9 cellular contexts compared by ENCODE assay signal in the genomic region with DNA sequence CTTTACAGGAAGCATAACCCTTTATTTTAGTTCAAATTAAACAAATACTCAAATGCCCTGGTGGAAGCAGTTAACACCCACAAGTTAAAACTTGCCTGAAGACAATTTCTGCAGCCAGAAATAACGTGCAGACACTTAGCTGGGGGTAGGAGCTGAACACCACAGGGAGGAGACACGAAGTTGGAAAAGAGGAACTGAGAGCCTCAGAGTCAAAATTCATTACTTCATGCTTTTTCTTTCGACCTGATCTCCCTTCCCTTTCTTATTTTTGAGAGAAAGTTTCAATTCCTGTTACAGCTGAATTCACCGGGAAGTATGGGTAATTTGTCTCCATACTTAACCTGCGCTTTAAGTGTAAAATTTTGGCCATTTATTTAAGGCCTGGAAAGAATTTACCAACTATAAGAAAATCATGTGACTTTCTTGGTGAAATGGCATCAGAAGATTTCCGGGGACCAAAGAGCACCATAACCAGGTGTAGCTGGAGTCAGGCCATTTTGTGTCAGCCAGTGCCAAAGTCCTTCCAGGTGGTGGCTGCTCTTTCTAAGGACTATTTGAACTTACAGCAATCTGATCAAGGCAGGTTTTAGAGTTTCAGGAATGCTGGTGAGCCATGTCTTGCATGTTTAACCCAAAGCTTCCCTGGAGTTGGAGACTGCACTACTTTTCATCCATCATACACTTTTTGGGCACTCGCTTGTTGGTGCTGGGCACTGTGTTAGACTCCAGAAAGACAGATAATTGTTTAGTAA. TPM values are rescaled to one million over a fixed set of nuclear protein-coding genes. Genes with fewer than 3 reads are reported as not detected.
A peak's percentile ranks its signal among the peaks of the same experiment; 100 is the strongest.
DNase-seq lines count a peak whose midpoint lies in the region; ATAC-seq and TF ChIP-seq lines count a peak whose summit lies in the region.
"Had no signal": no experiment of that assay in that cellular context is flagged by ENCODE, and none has a peak within 500 bp of the region (broad histone marks: within the 10 kb centered on the region; RNA-seq: fewer than 3 reads in every experiment).

No MANE protein-coding gene starts in this region.

- H3K79me2 ChIP-seq in H9 (ENCODE audit: insufficient read depth, low read length) = no peaks in the 10 kb centered on the region

- no peaks in the 10 kb centered on the region for H3K9me3 ChIP-seq in tibial nerve
- no peaks in the 10 kb centered on the region for H3K9me3 ChIP-seq in CD8-positive, alpha-beta memory T cell (ENCODE audit: low read length)
- H3K9me3 ChIP-seq in H9 (ENCODE audit: control insufficient read depth, low read depth, low read length) = no peaks in the 10 kb centered on the region

- no peak overlapping the region for H2BK12ac ChIP-seq in H9 (ENCODE audit: insufficient read length, low read depth, low read length)

- no peak overlapping the region for H3T11ph ChIP-seq in H9 (ENCODE audit: low read length)

- H3K36me3 ChIP-seq in tibial nerve = no peaks in the 10 kb centered on the region
- no peaks in the 10 kb centered on the region for H3K36me3 ChIP-seq in CD8-positive, alpha-beta memory T cell (ENCODE audit: insufficient read depth, low read length)

- no peak overlapping the region for H3K14ac ChIP-seq in H9 (ENCODE audit: insufficient read depth, low read length)

- TF ChIP-seq EP300 in tibial nerve (IDR thresholded peaks at IDR 0.05) = peak; percentile 31 to 64

- H3K4me3 Mint-ChIP-seq in CD8-positive, alpha-beta memory T cell = no peak overlapping the region
- no peak overlapping the region for H3K4me3 Mint-ChIP-seq in H9
- H3K4me3 Mint-ChIP-seq: activated naive CD8-positive, alpha-beta T cell had no signal

- peak; percentile 86 for ATAC-seq in GM21447 (IDR thresholded peaks at IDR 0.05; ENCODE audit: unreplicated experiment)
- peak; percentile 37 for ATAC-seq in HG03575 (IDR thresholded peaks at IDR 0.05; ENCODE audit: extremely low read depth, insufficient number of reproducible peaks, low FRiP score, unreplicated experiment)

- no peaks in the 10 kb centered on the region for H4K20me1 ChIP-seq in H9 (ENCODE audit: control insufficient read depth, insufficient read depth, insufficient read length)

- H3K56ac ChIP-seq in H9 (ENCODE audit: insufficient read length, low read depth, low read length) = no peak overlapping the region

- no peak overlapping the region for H4K5ac ChIP-seq in H9 (ENCODE audit: insufficient read length, low read depth, low read length)

- H2AFZ ChIP-seq in H9 (ENCODE audit: low read length) = no peak overlapping the region

- no peak overlapping the region for H4K8ac ChIP-seq in H9 (replicated peaks; ENCODE audit: insufficient read length, low read depth, low read length)

- 42 to 51% methylated on average over 7 of the region's 7 CpGs for WGBS in tibial nerve, 2 donors
- no CpG with 5 or more reads among the region's 7 CpGs for WGBS in H9 (ENCODE audit: extremely low coverage, insufficient read length, low lambda C conversion rate)

- H3K4me1 ChIP-seq in tibial nerve = peaks cover 0 to 50% (median 17%) of the 10 kb centered on the region in 4 donors
- H3K4me1 ChIP-seq in CD8-positive, alpha-beta memory T cell (ENCODE audit: insufficient read depth, low read length) = peaks cover 9% of the 10 kb centered on the region
- no peaks in the 10 kb centered on the region for H3K4me1 ChIP-seq in H9 (ENCODE audit: insufficient read depth, low read length)

- H2BK5ac ChIP-seq in H9 (ENCODE audit: insufficient read length, low read length) = no peak overlapping the region

- no peak overlapping the region for H3K27ac Mint-ChIP-seq in CD8-positive, alpha-beta memory T cell
- no peak overlapping the region for H3K27ac Mint-ChIP-seq in H9
- H3K27ac Mint-ChIP-seq: activated naive CD8-positive, alpha-beta T cell had no signal

- no peaks in the 10 kb centered on the region for H3K23me2 ChIP-seq in H9 (ENCODE audit: insufficient read length, low read depth, low read length, poor library complexity, severe bottlenecking)

- no peaks in the 10 kb centered on the region for H3K9me3 Mint-ChIP-seq in CD8-positive, alpha-beta memory T cell
- H3K9me3 Mint-ChIP-seq in H9 = no peaks in the 10 kb centered on the region

- no peak overlapping the region for H3K4ac ChIP-seq in H9 (ENCODE audit: low read depth, low read length)

- DNase-seq in GM10248 (ENCODE audit: extremely low spot score) = peak; percentile 57
- peak; percentile 51 for DNase-seq in epithelial cell of esophagus (ENCODE audit: low read depth)
- DNase-seq in tibial nerve (ENCODE audit: low spot score in 2 of 2) = no peak
- DNase-seq in CD8-positive, alpha-beta memory T cell = no peak
- DNase-seq in 8988T = no peak
- no peak for DNase-seq in H9

- TF ChIP-seq CTCF in GM10248 (IDR thresholded peaks at IDR 0.05; ENCODE audit: control extremely low read depth, extremely low read depth, low read depth, missing control alignments) (no peak), epithelial cell of esophagus (IDR thresholded peaks at IDR 0.05; ENCODE audit: insufficient read depth, low read depth, low read length, missing control alignments) (peak; percentile 4), tibial nerve (IDR thresholded peaks at IDR 0.05) (no peak), H9 (conservative IDR thresholded peaks at IDR 0.05) (no peak)

- no peak for TF ChIP-seq POLR2A in tibial nerve (IDR thresholded peaks at IDR 0.05)

- H2BK20ac ChIP-seq in H9 (ENCODE audit: low read depth, low read length, poor library complexity, severe bottlenecking) = no peak overlapping the region

- H3K36me3 Mint-ChIP-seq in CD8-positive, alpha-beta memory T cell = no peaks in the 10 kb centered on the region
- no peaks in the 10 kb centered on the region for H3K36me3 Mint-ChIP-seq in H9 (ENCODE audit: insufficient read depth in 1 of 3, low read depth in 3 of 3)

- no peak overlapping the region for H2BK15ac ChIP-seq in H9 (ENCODE audit: low read depth, low read length)

- H3K4me3 ChIP-seq in epithelial cell of esophagus (ENCODE audit: low read length) (no peak overlapping the region), tibial nerve (no peak overlapping the region)
- no peak overlapping the region for H3K4me3 ChIP-seq in CD8-positive, alpha-beta memory T cell (ENCODE audit: low read length)

- peaks cover 7 to 30% (median 27%) of the 10 kb centered on the region in 3 donors for H3K4me1 Mint-ChIP-seq in CD8-positive, alpha-beta memory T cell
- 0 out of 4 replicates have a peak, but pooled peaks cover 2 to 5% of the 10 kb centered on the region in 2 experiments for H3K4me1 Mint-ChIP-seq in H9

- H3K9ac ChIP-seq in H9 (ENCODE audit: extremely low read depth, insufficient read length, low read length) = no peak overlapping the region

- peaks cover 4 to 7% of the 10 kb centered on the region in 2 donors for H3K27me3 Mint-ChIP-seq in CD8-positive, alpha-beta memory T cell
- no peaks in the 10 kb centered on the region for H3K27me3 Mint-ChIP-seq in H9 (ENCODE audit: low read depth)

- no peak overlapping the region for H3K4me2 ChIP-seq in H9 (ENCODE audit: insufficient read depth, insufficient read length, low read length)

- H4K91ac ChIP-seq in H9 (ENCODE audit: insufficient read length, low read depth, low read length) = no peak overlapping the region

- H3K27ac ChIP-seq in tibial nerve = peak overlapping the region; percentile 9 to 80 (median 34)
- H3K27ac ChIP-seq in CD8-positive, alpha-beta memory T cell (ENCODE audit: low read depth, low read length) = no peak overlapping the region
- no peak overlapping the region for H3K27ac ChIP-seq in H9 (ENCODE audit: insufficient read length, low read depth, low read length)

- POLR2A ChIA-PET in GM10248 (lab: Yijun Ruan, JAX) = interaction anchor here (0.6 to 1.0 kb wide), 3 partner anchors 17 to 59 kb away, joined by 4 to 5 read pairs (median 4); no protein-coding TSS in a partner anchor
- POLR2A ChIA-PET in CD8-positive, alpha-beta memory T cell (lab: Charles Lee) = interaction anchor here (0.6 to 1.7 kb wide), 8 partner anchors 17 to 280 kb away, joined by 3 to 8 read pairs (median 4); partner anchors contain the start of gene RCBTB2

- H3K79me1 ChIP-seq in H9 (ENCODE audit: insufficient read depth, low read depth, low read length, poor library complexity, severe bottlenecking) = no peaks in the 10 kb centered on the region

- no peak overlapping the region for H3K23ac ChIP-seq in H9 (ENCODE audit: insufficient read length, low read depth, low read length)

- H3K18ac ChIP-seq in H9 (ENCODE audit: insufficient read length, low read depth, low read length) = no peak overlapping the region

- no peaks in the 10 kb centered on the region for H3K27me3 ChIP-seq in tibial nerve
- no peaks in the 10 kb centered on the region for H3K27me3 ChIP-seq in CD8-positive, alpha-beta memory T cell (ENCODE audit: insufficient read depth, low read length, poor library complexity, severe bottlenecking)
- H3K27me3 ChIP-seq in H9 (ENCODE audit: insufficient read depth, low read length) = no peaks in the 10 kb centered on the region

- CTCF ChIA-PET in GM10248 (lab: Yijun Ruan, JAX) = interaction anchor here (0.7 to 7.1 kb wide), 37 partner anchors 9 to 1748 kb away, joined by 3 to 123 read pairs (median 4); partner anchors contain the start of genes MED4 and NUDT15
- CTCF ChIA-PET in CD8-positive, alpha-beta memory T cell (lab: Charles Lee) = interaction anchor here (0.6 to 5.2 kb wide), 35 partner anchors 9 to 470 kb away, joined by 3 to 67 read pairs (median 4); partner anchors contain the start of genes RB1 and RCBTB2

- no peak overlapping the region for H2BK120ac ChIP-seq in H9 (ENCODE audit: low read depth, low read length, poor library complexity, severe bottlenecking)

- no peak overlapping the region for H2AK5ac ChIP-seq in H9 (ENCODE audit: insufficient read length, low read length)

RNA-seq across cellular contexts. Expression of gene RCBTB2, which starts 46.5 kb away (rescaled TPM):
- total RNA-seq in tibial nerve = 10 to 100 TPM in 1 of 4 donors, 1 to 10 TPM in 3; 7.0 to 10.6 (median 8.5) TPM
- total RNA-seq in CD8-positive, alpha-beta memory T cell = 1 to 10 TPM; 5.4 to 6.5 TPM
- polyA plus RNA-seq in CD8-positive, alpha-beta memory T cell = 23.4 TPM
- total RNA-seq in H9 (2021) = 11.5 and 11.7 TPM in 2 replicates

Comparison
In these comparisons a context has a peak if more than half of its experiments do, and no peak if none do; other contexts are left out.
1. DNase-seq: peak in GM10248 (single experiment) and epithelial cell of esophagus (single experiment); none in tibial nerve (0 of 2), CD8-positive, alpha-beta memory T cell (0 of 5), 8988T (single experiment) and H9 (single experiment).
2. H3K27ac ChIP-seq: peak in tibial nerve (4 of 4); none in CD8-positive, alpha-beta memory T cell (single experiment) and H9 (single experiment).